In the genomic region with DNA sequence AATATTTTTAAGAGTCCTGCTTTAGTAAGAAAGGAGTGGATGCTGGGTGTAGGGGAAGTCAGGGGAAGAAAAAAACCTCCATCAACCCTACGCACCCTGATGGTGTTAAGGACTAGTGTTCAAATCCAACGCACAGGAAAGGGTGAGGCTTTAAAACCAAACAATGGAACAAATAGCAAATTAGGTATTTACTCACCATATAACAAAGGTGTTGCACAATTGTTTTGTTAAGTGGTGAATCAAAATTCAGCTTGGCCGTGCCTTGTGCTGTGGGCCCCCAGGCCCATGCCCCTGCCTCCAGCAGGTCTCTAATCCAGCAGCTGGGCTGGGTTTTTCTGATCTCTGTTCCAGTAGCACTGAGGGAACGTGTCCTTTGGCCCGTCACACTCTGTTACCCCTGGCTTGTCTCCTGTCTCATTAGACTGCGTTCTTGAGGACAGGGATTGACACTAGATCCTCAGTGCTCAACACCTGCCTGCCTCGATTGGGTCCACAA, we compare ENCODE assay signal across 19 cellular contexts. TPM values are rescaled to one million over a fixed set of nuclear protein-coding genes. Genes with fewer than 3 reads are reported as not detected.
DNase-seq lines count a peak whose midpoint lies in the region; ATAC-seq and TF ChIP-seq lines count a peak whose summit lies in the region.
"Had no signal": no experiment of that assay in that cellular context is flagged by ENCODE, and none has a peak within 500 bp of the region (broad histone marks: within the 10 kb centered on the region; RNA-seq: fewer than 3 reads in every experiment).

No MANE protein-coding gene starts in this region.

- POLR2A ChIA-PET in WTC11 (lab: Charles Lee): no interaction called here

- no peak for TF ChIP-seq POLR2A in GM18505 (IDR thresholded peaks at IDR 0.05; ENCODE audit: borderline replicate concordance, extremely low read depth, insufficient read depth, insufficient read length)

- H4K20me1 ChIP-seq in BLaER1 (peaks cover 100% of the 10 kb centered on the region), GM23338 (replicated peaks; ENCODE audit: insufficient read depth) (peaks cover 79% of the 10 kb centered on the region)

- H3K36me3 Mint-ChIP-seq in GM23338 (ENCODE audit: low read depth): peaks cover 55% of the 10 kb centered on the region
- H3K36me3 Mint-ChIP-seq in WTC11: peaks cover 57% of the 10 kb centered on the region
- H3K36me3 Mint-ChIP-seq: CD4-positive, alpha-beta memory T cell had no signal

- no peaks in the 10 kb centered on the region for H3K9me3 Mint-ChIP-seq in GM23338
- no peaks in the 10 kb centered on the region for H3K9me3 Mint-ChIP-seq in WTC11
- H3K9me3 Mint-ChIP-seq: CD4-positive, alpha-beta memory T cell had no signal

- H3K36me3 ChIP-seq in BLaER1 (peaks cover 97% of the 10 kb centered on the region), GM23338 (ENCODE audit: insufficient read depth) (peaks cover 24% of the 10 kb centered on the region)

- ATAC-seq in GM23338 (no peak), WTC11 (no peak), GM18505 (IDR thresholded peaks at IDR 0.05; ENCODE audit: unreplicated experiment) (no peak)

- H3K4me2 ChIP-seq in BLaER1: 0 out of 2 replicates have a peak overlapping the region, but pooled peaks have one; percentile 18
- no peak overlapping the region for H3K4me2 ChIP-seq in GM23338

- no peak for DNase-seq in GM23338 (ENCODE audit: low spot score)
- DNase-seq in WTC11 (ENCODE audit: low spot score): no peak
- DNase-seq in left kidney (ENCODE audit: low read depth, low spot score): peak; percentile 39
- DNase-seq in effector CD4-positive, alpha-beta T cell: no peak
- no peak for DNase-seq in stimulated activated naive CD4-positive, alpha-beta T cell (lab: John Stamatoyannopoulos, UW)
- DNase-seq: ACHN; CD4-positive, alpha-beta memory T cell; GF-D8; GM23248; KBM-7; MG63; NCI-H1092 treated with DMSO at 0.1 percent for 48 hours; NCI-H1930; NCI-H446; NCI-H82; SIG-M5 had no signal

- TF ChIP-seq CTCF in GM23338 (conservative IDR thresholded peaks at IDR 0.05; ENCODE audit: low read depth in 2 of 2) (no peak), WTC11 (IDR thresholded peaks at IDR 0.05) (no peak)

- H3K4me1 ChIP-seq in BLaER1 (peaks cover 44% of the 10 kb centered on the region), GM23338 (ENCODE audit: insufficient read depth) (peaks cover 9% of the 10 kb centered on the region; the same call in 1 of the 2 replicates)

- no peak overlapping the region for H3K27ac ChIP-seq in BLaER1
- 0 out of 2 replicates have a peak overlapping the region, but pooled peaks have one; percentile 3 for H3K27ac ChIP-seq in GM23338 (ENCODE audit: low read depth)
- H3K27ac ChIP-seq: GM23248 had no signal

- H3K9me2 ChIP-seq in GM23338 (ENCODE audit: insufficient read depth): no peaks in the 10 kb centered on the region

- no peaks in the 10 kb centered on the region for H3F3A ChIP-seq in GM23338 (replicated peaks; ENCODE audit: low read depth)

- H3K27ac Mint-ChIP-seq in GM23338: no peak overlapping the region
- peak overlapping the region; percentile 80 for H3K27ac Mint-ChIP-seq in WTC11
- H3K27ac Mint-ChIP-seq: B cell had no signal

- H3K4me3 ChIP-seq in BLaER1 (no peak overlapping the region), GM23338 (no peak overlapping the region)
- H3K4me3 ChIP-seq: GM23248, MG63 had no signal

- H3K4me1 Mint-ChIP-seq in GM23338 (peaks cover 29% of the 10 kb centered on the region), WTC11 (peaks cover 27% of the 10 kb centered on the region)
- H3K4me1 Mint-ChIP-seq: B cell; CD4-positive, alpha-beta memory T cell had no signal

- H3K9me3 ChIP-seq in BLaER1: no peaks in the 10 kb centered on the region
- H3K9me3 ChIP-seq: MG63 had no signal

- H3K4me3 Mint-ChIP-seq in GM23338 (no peak overlapping the region), WTC11 (no peak overlapping the region)
- H3K4me3 Mint-ChIP-seq: B cell; CD4-positive, alpha-beta memory T cell had no signal

- H3K27me3 Mint-ChIP-seq in GM23338 (ENCODE audit: insufficient read depth, low read depth, poor library complexity) (peaks cover 7% of the 10 kb centered on the region), WTC11 (ENCODE audit: low read depth) (no peaks in the 10 kb centered on the region; the same call in 1 of the 2 replicates)
- H3K27me3 Mint-ChIP-seq: B cell; CD4-positive, alpha-beta memory T cell had no signal

- H3K27me3 ChIP-seq in BLaER1: no peaks in the 10 kb centered on the region
- no peaks in the 10 kb centered on the region for H3K27me3 ChIP-seq in GM23338 (ENCODE audit: insufficient read depth)
- H3K27me3 ChIP-seq: MG63 had no signal

- no peak overlapping the region for H3K9ac ChIP-seq in BLaER1
- H3K9ac ChIP-seq: GM23248 had no signal

- H2AFZ ChIP-seq in GM23338: no peak overlapping the region
- H2AFZ ChIP-seq: GM23248 had no signal

- peaks cover 99% of the 10 kb centered on the region for H3K79me2 ChIP-seq in GM23338 (replicated peaks; ENCODE audit: insufficient read depth)

- CTCF ChIA-PET in WTC11 (lab: Charles Lee): no interaction called here

TF ChIP-seq in GM23338, 12 proteins besides CTCF, POLR2A, EP300 and RAD21:
- TF ChIP-seq EZH2 (IDR thresholded peaks at IDR 0.05; ENCODE audit: low read depth, unreplicated experiment): no peak
TF ChIP-seq in GM23338: peak in this region for 0.

TF ChIP-seq in WTC11, 78 proteins besides CTCF, POLR2A, EP300 and RAD21:
- no peak for TF ChIP-seq OVOL2 (CRISPR knock-in tag; IDR thresholded peaks at IDR 0.05; ENCODE audit: borderline replicate concordance)
- TF ChIP-seq, protein P1, sequence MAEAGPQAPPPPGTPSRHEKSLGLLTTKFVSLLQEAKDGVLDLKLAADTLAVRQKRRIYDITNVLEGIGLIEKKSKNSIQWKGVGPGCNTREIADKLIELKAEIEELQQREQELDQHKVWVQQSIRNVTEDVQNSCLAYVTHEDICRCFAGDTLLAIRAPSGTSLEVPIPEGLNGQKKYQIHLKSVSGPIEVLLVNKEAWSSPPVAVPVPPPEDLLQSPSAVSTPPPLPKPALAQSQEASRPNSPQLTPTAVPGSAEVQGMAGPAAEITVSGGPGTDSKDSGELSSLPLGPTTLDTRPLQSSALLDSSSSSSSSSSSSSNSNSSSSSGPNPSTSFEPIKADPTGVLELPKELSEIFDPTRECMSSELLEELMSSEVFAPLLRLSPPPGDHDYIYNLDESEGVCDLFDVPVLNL (CRISPR knock-in tag; IDR thresholded peaks at IDR 0.05; ENCODE audit: borderline replicate concordance, low read depth): no peak
- no peak for TF ChIP-seq GTF2I (CRISPR knock-in tag; conservative IDR thresholded peaks at IDR 0.05)
- TF ChIP-seq ZNF317 (CRISPR knock-in tag; IDR thresholded peaks at IDR 0.05; ENCODE audit: borderline replicate concordance, low read depth): no peak
- no peak for TF ChIP-seq ZNF232 (CRISPR knock-in tag; IDR thresholded peaks at IDR 0.05)
- no peak for TF ChIP-seq MYBL2 (CRISPR knock-in tag; IDR thresholded peaks at IDR 0.05)
- TF ChIP-seq ATF3 (CRISPR knock-in tag; conservative IDR thresholded peaks at IDR 0.05): no peak
- no peak for TF ChIP-seq SMAD4 (CRISPR knock-in tag; IDR thresholded peaks at IDR 0.05)
- TF ChIP-seq, protein P2, sequence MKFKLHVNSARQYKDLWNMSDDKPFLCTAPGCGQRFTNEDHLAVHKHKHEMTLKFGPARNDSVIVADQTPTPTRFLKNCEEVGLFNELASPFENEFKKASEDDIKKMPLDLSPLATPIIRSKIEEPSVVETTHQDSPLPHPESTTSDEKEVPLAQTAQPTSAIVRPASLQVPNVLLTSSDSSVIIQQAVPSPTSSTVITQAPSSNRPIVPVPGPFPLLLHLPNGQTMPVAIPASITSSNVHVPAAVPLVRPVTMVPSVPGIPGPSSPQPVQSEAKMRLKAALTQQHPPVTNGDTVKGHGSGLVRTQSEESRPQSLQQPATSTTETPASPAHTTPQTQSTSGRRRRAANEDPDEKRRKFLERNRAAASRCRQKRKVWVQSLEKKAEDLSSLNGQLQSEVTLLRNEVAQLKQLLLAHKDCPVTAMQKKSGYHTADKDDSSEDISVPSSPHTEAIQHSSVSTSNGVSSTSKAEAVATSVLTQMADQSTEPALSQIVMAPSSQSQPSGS (CRISPR knock-in tag; IDR thresholded peaks at IDR 0.05; ENCODE audit: borderline replicate concordance, low read depth): no peak
- no peak for TF ChIP-seq JUN (CRISPR knock-in tag; IDR thresholded peaks at IDR 0.05)
- TF ChIP-seq ZNF396 (CRISPR knock-in tag; IDR thresholded peaks at IDR 0.05; ENCODE audit: borderline replicate concordance): no peak

RNA-seq across cellular contexts. Expression of gene FAM83D, which starts 11.8 kb away (rescaled TPM):
- total RNA-seq in GM23338 (2014; rRNA removed; shearing (Covaris generic)): 81.6 and 91.3 TPM in 2 replicates
- polyA plus RNA-seq in GM23338 (2016; fragmentation: Nextera tagmentation; extraction: Ambion mirVana): 31.1 and 33.3 TPM in 2 replicates
- total RNA-seq in WTC11 (2021): 57.7 to 66.9 TPM (median 58.3 TPM) in 3 replicates

RNA-seq across cellular contexts. Expression of gene DHX35, which starts 24.1 kb away (rescaled TPM):
- total RNA-seq in GM23338 (2014; rRNA removed; shearing (Covaris generic)): 20.1 and 25.9 TPM in 2 replicates
- 8.3 TPM in 2 replicates for polyA plus RNA-seq in GM23338 (2016; fragmentation: Nextera tagmentation; extraction: Ambion mirVana)
- total RNA-seq in WTC11 (2021): 17.8 to 20.4 TPM (median 18.7 TPM) in 3 replicates
